In the genomic region with DNA sequence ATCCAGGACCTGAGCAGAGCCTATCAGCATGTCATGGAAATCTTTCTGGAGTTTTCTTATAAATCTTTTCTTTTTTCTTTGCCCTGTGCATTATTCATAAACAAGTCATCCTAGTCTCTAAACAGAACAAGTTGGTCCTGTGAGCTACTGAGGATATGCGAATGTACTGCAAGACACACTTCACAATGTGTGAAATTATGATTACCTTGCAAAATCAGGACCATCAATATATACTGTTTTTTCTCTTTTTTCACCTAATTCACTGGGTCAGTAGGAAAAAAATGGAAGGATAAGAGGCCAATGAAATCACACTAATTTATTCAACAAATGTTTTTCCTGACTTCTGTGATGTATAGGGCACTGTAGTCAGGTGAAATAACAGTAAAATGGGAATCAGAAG, we compare ENCODE assay signal across 17 cellular contexts. TPM values are rescaled to one million over a fixed set of nuclear protein-coding genes. Genes with fewer than 3 reads are reported as not detected.
DNase-seq lines count a peak whose midpoint lies in the region; ATAC-seq, FAIRE-seq and TF ChIP-seq lines count a peak whose summit lies in the region.
"Had no signal": no experiment of that assay in that cellular context is flagged by ENCODE, and none has a peak within 500 bp of the region (broad histone marks: within the 10 kb centered on the region; RNA-seq: fewer than 3 reads in every experiment).

No MANE protein-coding gene starts in this region.

- no peak overlapping the region for H3K18ac ChIP-seq in H1 (ENCODE audit: extremely low read depth, low read length)

- BruUV-seq in Calu3 (replicated peaks; lab: Mats Ljungman, UMichigan) = no TSS peak

- WGBS in H1 (ENCODE audit: extremely low coverage in 1 of 2, insufficient coverage in 1 of 2, insufficient read length in 1 of 2, insufficient replicate concordance in 2 of 2, low coverage in 1 of 2, low lambda C conversion rate in 2 of 2, missing lambda C conversion rate in 1 of 2), 2 experiments = 0% methylated on average over 1 of the region's 1 CpG; no CpG with 5 or more reads in 1 of the 2 experiments
- 0 to 36% (median 2%) methylated on average over 1 of the region's 1 CpG for WGBS in psoas muscle, 3 donors

- H3K9me3 ChIP-seq in MM.1S (replicated peaks; ENCODE audit: insufficient read depth, low read length) = no peaks in the 10 kb centered on the region
- H3K9me3 ChIP-seq in H1 (ENCODE audit: insufficient read depth in 2 of 2, low read depth in 1 of 2, low read length in 1 of 2) = peaks cover 0 to 2% of the 10 kb centered on the region in 2 experiments; a peak in 2 of 4 replicates
- no peaks in the 10 kb centered on the region for H3K9me3 ChIP-seq in psoas muscle
- H3K9me3 ChIP-seq: BE2C had no signal

- H2AFZ ChIP-seq in MM.1S (ENCODE audit: low read length) = no peak overlapping the region
- H2AFZ ChIP-seq in H1 (ENCODE audit: low read length) = no peak overlapping the region
- H2AFZ ChIP-seq: GM23248 had no signal

- no peak overlapping the region for H3K14ac ChIP-seq in H1 (ENCODE audit: insufficient read length)

- no peaks in the 10 kb centered on the region for H4K20me1 ChIP-seq in MM.1S (ENCODE audit: insufficient read depth, low read length)
- no peaks in the 10 kb centered on the region for H4K20me1 ChIP-seq in H1 (replicated peaks in 1 of 2; ENCODE audit: control insufficient read depth in 1 of 2, insufficient read depth in 2 of 2, low read length in 2 of 2)

- intact Hi-C loops in Calu3 (cut with micrococcal nuclease; ENCODE audit: unreplicated experiment) = no loop called here
- intact Hi-C loops in psoas muscle (cut with DNase I) = no loop called here

- no peak for TF ChIP-seq POLR2A in H1 (IDR thresholded peaks at IDR 0.05; ENCODE audit: control extremely low read depth in 1 of 2, low read depth in 2 of 2, low read length in 2 of 2)

- H2BK5ac ChIP-seq in H1 (ENCODE audit: low read depth, low read length) = no peak overlapping the region

- H3K36me3 Mint-ChIP-seq in Calu3 (ENCODE audit: insufficient read depth, unreplicated experiment) = no peaks in the 10 kb centered on the region
- no peaks in the 10 kb centered on the region for H3K36me3 Mint-ChIP-seq in type B pancreatic cell
- H3K36me3 Mint-ChIP-seq: CD4-positive, alpha-beta memory T cell had no signal

- no peak overlapping the region for H4K5ac ChIP-seq in H1 (ENCODE audit: insufficient read length, low read depth, low read length)

- H3F3A ChIP-seq in MM.1S (ENCODE audit: insufficient read depth, low read length) = peaks cover 6% of the 10 kb centered on the region; the same call in 1 of the 2 replicates

- H3K4me1 Mint-ChIP-seq in Calu3 (ENCODE audit: low read depth, unreplicated experiment) (peaks cover 23% of the 10 kb centered on the region), type B pancreatic cell (ENCODE audit: unreplicated experiment) (peaks cover 7% of the 10 kb centered on the region)
- H3K4me1 Mint-ChIP-seq: CD4-positive, alpha-beta memory T cell had no signal

- no peak overlapping the region for H2BK12ac ChIP-seq in H1 (ENCODE audit: low read depth, low read length)

- ATAC-seq in psoas muscle = no peak

- POLR2A ChIA-PET in H1 (lab: Charles Lee; ENCODE audit: partially characterized antibody) = interaction anchor here (0.6 kb wide), 1 partner anchor 492 kb away, joined by 3 read pairs; no protein-coding TSS in a partner anchor

- H3K27ac ChIP-seq in MM.1S (ENCODE audit: low read length) (peak overlapping the region; percentile 33; the same call in 1 of the 2 replicates), H1 (ENCODE audit: low read depth, low read length) (no peak overlapping the region), psoas muscle (no peak overlapping the region)
- H3K27ac ChIP-seq: C4-2B, GM23248 had no signal

- no peak for TF ChIP-seq CTCF in Calu3 (IDR thresholded peaks at IDR 0.05; ENCODE audit: unreplicated experiment)
- no peak for TF ChIP-seq CTCF in MM.1S (IDR thresholded peaks at IDR 0.05; ENCODE audit: low read length)
- no peak for TF ChIP-seq CTCF in H1 (IDR thresholded peaks at IDR 0.05; ENCODE audit: control extremely low read depth in 1 of 3, insufficient read depth in 1 of 3, low read depth in 1 of 3, low read length in 3 of 3)
- TF ChIP-seq CTCF in type B pancreatic cell (conservative IDR thresholded peaks at IDR 0.05) = no peak
- TF ChIP-seq CTCF in psoas muscle (IDR thresholded peaks at IDR 0.05) = no peak

- H3K9me3 Mint-ChIP-seq in Calu3 (ENCODE audit: low read depth, unreplicated experiment) (no peaks in the 10 kb centered on the region), type B pancreatic cell (no peaks in the 10 kb centered on the region)

- H2BK20ac ChIP-seq in H1 (ENCODE audit: low read length) = no peak overlapping the region

- no peak overlapping the region for H2AK5ac ChIP-seq in H1 (ENCODE audit: low read depth, low read length)

- H3K9ac ChIP-seq in MM.1S (ENCODE audit: low read length) (no peak overlapping the region), H1 (replicated peaks in 1 of 4; ENCODE audit: extremely low read depth in 1 of 4, low read depth in 3 of 4, low read length in 3 of 4) (no peak overlapping the region)
- H3K9ac ChIP-seq: GM23248 had no signal

- H3K79me2 ChIP-seq in MM.1S (ENCODE audit: low read length) (no peaks in the 10 kb centered on the region), H1 (ENCODE audit: control insufficient read depth in 1 of 2, insufficient read depth in 2 of 2, low read length in 2 of 2) (no peaks in the 10 kb centered on the region)

- DNase-seq in Calu3 (no peak), MM.1S (no peak), H1 (ENCODE audit: low read depth in 1 of 2, low spot score in 2 of 2) (no peak), type B pancreatic cell (ENCODE audit: extremely low spot score, unreplicated experiment) (no peak), RCC 7860 (ENCODE audit: low spot score) (no peak), psoas muscle (no peak), mesenteric fat pad (ENCODE audit: low spot score) (no peak)
- DNase-seq: BE2C; CD4-positive, alpha-beta memory T cell; COR-L47; DND-41; GF-D8; GM23248; H7 had no signal

- no peak overlapping the region for H3K56ac ChIP-seq in H1 (replicated peaks; ENCODE audit: insufficient read length, low read depth, low read length)

- H3K23ac ChIP-seq in H1 (ENCODE audit: insufficient read length) = no peak overlapping the region

- no peaks in the 10 kb centered on the region for H3K9me2 ChIP-seq in MM.1S (replicated peaks; ENCODE audit: insufficient read depth, low read length)

- H4K8ac ChIP-seq in H1 (ENCODE audit: extremely low read depth, insufficient read depth, low read length) = no peak overlapping the region

- peaks cover 18% of the 10 kb centered on the region for H3K4me1 ChIP-seq in MM.1S (ENCODE audit: low read length)
- peaks cover 0 to 3% (median 1%) of the 10 kb centered on the region in 4 experiments; a peak in 1 of 7 replicates for H3K4me1 ChIP-seq in H1 (replicated peaks in 1 of 4; ENCODE audit: control insufficient read depth in 3 of 4, insufficient read depth in 4 of 4, low read length in 3 of 4)
- no peaks in the 10 kb centered on the region for H3K4me1 ChIP-seq in psoas muscle
- H3K4me1 ChIP-seq: BE2C had no signal

- H2BK120ac ChIP-seq in H1 (replicated peaks; ENCODE audit: low read depth, low read length) = no peak overlapping the region

- H3K36me3 ChIP-seq in MM.1S (replicated peaks; ENCODE audit: insufficient read depth, low read length) (no peaks in the 10 kb centered on the region), H1 (ENCODE audit: control insufficient read depth in 2 of 4, insufficient read depth in 4 of 4, low read length in 3 of 4) (no peaks in the 10 kb centered on the region), psoas muscle (ENCODE audit: insufficient read depth in 1 of 2, low read depth in 1 of 2) (no peaks in the 10 kb centered on the region)
- H3K36me3 ChIP-seq: BE2C had no signal

- H3K4me3 Mint-ChIP-seq in Calu3 (ENCODE audit: low read depth, unreplicated experiment) (no peak overlapping the region), type B pancreatic cell (no peak overlapping the region)
- H3K4me3 Mint-ChIP-seq: CD4-positive, alpha-beta memory T cell had no signal

- FAIRE-seq in H1 (lab: Jason Lieb, UNC) (no peak), RCC 7860 (lab: Jason Lieb, UNC) (no peak)
- FAIRE-seq: A204.1 had no signal

- H3K4me2 ChIP-seq in MM.1S (ENCODE audit: low read depth, low read length) = no peak overlapping the region
- H3K4me2 ChIP-seq in H1 (ENCODE audit: insufficient read depth in 1 of 2, low read depth in 2 of 2, low read length in 2 of 2) = no peak overlapping the region

- H3K4ac ChIP-seq in H1 (replicated peaks; ENCODE audit: insufficient read length, low read depth, low read length) = no peak overlapping the region

- no peak for TF ChIP-seq RAD21 in H1 (IDR thresholded peaks at IDR 0.05 in 1 of 2, conservative IDR thresholded peaks at IDR 0.05 in 1 of 2; ENCODE audit: low read depth in 2 of 2, low read length in 2 of 2)

- CTCF ChIA-PET in Calu3 (lab: Charles Lee) = no interaction called here
- CTCF ChIA-PET in H1 (lab: Charles Lee; ENCODE audit: partially characterized antibody) = interaction anchor here (1.2 kb wide), 1 partner anchor 169 kb away, joined by 5 read pairs; no protein-coding TSS in a partner anchor

- no peaks in the 10 kb centered on the region for H3K27me3 Mint-ChIP-seq in Calu3 (ENCODE audit: unreplicated experiment)
- H3K27me3 Mint-ChIP-seq in type B pancreatic cell = no peaks in the 10 kb centered on the region

- no peaks in the 10 kb centered on the region for H3K27me3 ChIP-seq in MM.1S (replicated peaks; ENCODE audit: insufficient read depth, low read length)
- no peaks in the 10 kb centered on the region; a peak in 1 of 7 replicates for H3K27me3 ChIP-seq in H1 (replicated peaks in 1 of 4; ENCODE audit: control insufficient read depth in 3 of 4, extremely low read depth in 1 of 4, insufficient read depth in 3 of 4, low read length in 3 of 4)
- H3K27me3 ChIP-seq in psoas muscle (ENCODE audit: insufficient read depth in 3 of 3, low read length in 2 of 3) = no peaks in the 10 kb centered on the region
- H3K27me3 ChIP-seq: BE2C had no signal

- peaks cover 9% of the 10 kb centered on the region; the same call in 1 of the 2 replicates for H3K23me2 ChIP-seq in H1 (ENCODE audit: low read depth, low read length)

- no peak overlapping the region for H4K91ac ChIP-seq in H1 (replicated peaks; ENCODE audit: insufficient read length, low read length)

- no peak overlapping the region for H2BK15ac ChIP-seq in H1 (ENCODE audit: low read length)

- H3K27ac Mint-ChIP-seq in Calu3 (ENCODE audit: unreplicated experiment) (peak overlapping the region; percentile 60), type B pancreatic cell (peak overlapping the region; percentile 52)
- H3K27ac Mint-ChIP-seq: CD4-positive, alpha-beta memory T cell had no signal

- TF ChIP-seq EP300 in H1 (IDR thresholded peaks at IDR 0.05; ENCODE audit: borderline replicate concordance in 1 of 2, low read depth in 2 of 2, low read length in 2 of 2) = no peak

- H3K4me3 ChIP-seq in MM.1S (ENCODE audit: low read length) (no peak overlapping the region), H1 (ENCODE audit: extremely low read depth in 1 of 4, insufficient read depth in 2 of 4, low read depth in 3 of 4, low read length in 4 of 4) (no peak overlapping the region), psoas muscle (no peak overlapping the region)
- H3K4me3 ChIP-seq: GM23248 had no signal

- no peaks in the 10 kb centered on the region for H3K79me1 ChIP-seq in H1 (ENCODE audit: low read depth, low read length)

RNA-seq across cellular contexts. Expression of a gene that starts 14.4 kb away (rescaled TPM):
- total RNA-seq in Calu3 (2022) (37.2 and 52.8 TPM in 2 replicates), type B pancreatic cell (ENCODE audit: low replicate concordance) (22.6 and 43.2 TPM in 2 replicates), psoas muscle (10 to 100 TPM in 3 of 4 donors, 1 to 10 TPM in 1; 5.9 to 30.4 (median 19.8) TPM), mesenteric fat pad (17.5 TPM)
- total RNA-seq in H1 (2021; fragmentation: NEBNext Ultra II Directional; extraction: Animal tissue kit (Norgen Biotek cat#: 25700)) = 73.0 and 75.8 TPM in 2 replicates
- polyA plus RNA-seq in H1 (2011; rRNA removed) (37.4 and 87.1 TPM in 2 replicates), psoas muscle (1 to 10 TPM; 2.5 to 7.2 (median 6.0) TPM)
- 34.5 TPM for polyA plus RNA-seq in H1 (2011; cell fraction: cytosol; rRNA removed)
- 96.7 TPM for polyA plus RNA-seq in H1 (2011; cell fraction: nucleus; rRNA removed)
- polyA plus RNA-seq in H1 (2012, experiment 1 of 2) = 46.3 to 72.9 TPM (median 63.2 TPM) in 4 replicates
- 12.5 TPM for polyA plus RNA-seq in H1 (2012, experiment 2 of 2)
- polyA plus RNA-seq in H1 (2013, experiment 1 of 2) = 80.9 TPM
- polyA plus RNA-seq in H1 (2013, experiment 2 of 2) = 79.9 TPM
- polyA minus RNA-seq in H1 (2011; rRNA and poly(A)+ RNA removed) = 136 and 328 TPM in 2 replicates
- polyA minus RNA-seq in H1 (2011; cell fraction: cytosol; rRNA and poly(A)+ RNA removed) = 49.0 TPM
- 200 TPM for polyA minus RNA-seq in H1 (2011; cell fraction: nucleus; rRNA and poly(A)+ RNA removed)
- total RNA-seq: CD4-positive, alpha-beta memory T cell had no signal
- polyA plus RNA-seq: AG04450; CD4-positive, alpha-beta memory T cell had no signal
